Comparison of ENCODE assay signal across 15 cellular contexts in genomic region chr5:78601622-78602314, GRCh38. TPM values are rescaled to one million over a fixed set of nuclear protein-coding genes. Genes with fewer than 3 reads are reported as not detected.
A peak's percentile ranks its signal among the peaks of the same experiment; 100 is the strongest.
DNase-seq lines count a peak whose midpoint lies in the region; ATAC-seq and TF ChIP-seq lines count a peak whose summit lies in the region.
"Had no signal": no experiment of that assay in that cellular context is flagged by ENCODE, and none has a peak within 500 bp of the region (broad histone marks: within the 10 kb centered on the region; RNA-seq: fewer than 3 reads in every experiment).

No MANE protein-coding gene starts in this region.

- no peak for TF ChIP-seq CTCF in GM23338 (conservative IDR thresholded peaks at IDR 0.05; ENCODE audit: low read depth in 2 of 2)

- peaks cover 32% of the 10 kb centered on the region for H3K4me1 Mint-ChIP-seq in GM23338
- H3K4me1 Mint-ChIP-seq: activated naive CD8-positive, alpha-beta T cell treated with anti-CD3 and anti-CD28 coated beads, Interleukin-2, amount 50 U/mL, for 24 hours had no signal

- H3K36me3 ChIP-seq in GM23338 (ENCODE audit: insufficient read depth) (0 out of 2 replicates have a peak, but pooled peaks cover 3% of the 10 kb centered on the region), skeletal muscle satellite cell (ENCODE audit: insufficient read depth, low read length) (no peaks in the 10 kb centered on the region), H7 (replicated peaks; ENCODE audit: control insufficient read depth, insufficient read depth, low read length) (no peaks in the 10 kb centered on the region)
- H3K36me3 ChIP-seq: lower lobe of right lung had no signal

- no peak overlapping the region for H3K27ac Mint-ChIP-seq in GM23338
- H3K27ac Mint-ChIP-seq: activated naive CD8-positive, alpha-beta T cell treated with anti-CD3 and anti-CD28 coated beads, Interleukin-2, amount 50 U/mL, for 24 hours had no signal

- H3F3A ChIP-seq in GM23338 (replicated peaks; ENCODE audit: low read depth) = no peaks in the 10 kb centered on the region

- H3K27me3 ChIP-seq in GM23338 (ENCODE audit: insufficient read depth) (no peaks in the 10 kb centered on the region), skeletal muscle satellite cell (ENCODE audit: control insufficient read depth, insufficient read depth, low read length) (no peaks in the 10 kb centered on the region), H7 (ENCODE audit: control insufficient read depth, insufficient read depth, low read length) (no peaks in the 10 kb centered on the region)
- H3K27me3 ChIP-seq: dorsolateral prefrontal cortex had no signal

- H3K9me3 ChIP-seq in skeletal muscle satellite cell (replicated peaks; ENCODE audit: low read length) = no peaks in the 10 kb centered on the region
- H3K9me3 ChIP-seq: lower lobe of right lung had no signal

- 0 out of 2 replicates have a peak, but pooled peaks cover 3% of the 10 kb centered on the region for H3K9me2 ChIP-seq in GM23338 (ENCODE audit: insufficient read depth)

- no peak overlapping the region for H2AFZ ChIP-seq in GM23338

- no peak overlapping the region for H3K4me2 ChIP-seq in GM23338
- peak overlapping the region; percentile 43 for H3K4me2 ChIP-seq in skeletal muscle satellite cell (ENCODE audit: low read length)

- peak overlapping the region; percentile 53; the same call in 1 of the 2 replicates for H3K27ac ChIP-seq in GM23338 (ENCODE audit: low read depth)
- H3K27ac ChIP-seq: dorsolateral prefrontal cortex, lower lobe of right lung had no signal

- ATAC-seq in GM23338 (no peak), SK-N-SH treated with all-trans-retinoic acid at 6 μM for 48 hours (peak; percentile 54), left colon (peak; percentile 80), GM21360 (IDR thresholded peaks at IDR 0.05; ENCODE audit: unreplicated experiment) (no peak), GM18858 (IDR thresholded peaks at IDR 0.05; ENCODE audit: unreplicated experiment) (no peak)
- ATAC-seq: activated naive CD8-positive, alpha-beta T cell treated with anti-CD3 and anti-CD28 coated beads, Interleukin-2, amount 50 U/mL, for 24 hours; lower lobe of right lung had no signal

- intact Hi-C loops in left colon (cut with DNase I, micrococcal nuclease) = no loop called here

- H3K27me3 Mint-ChIP-seq in GM23338 (ENCODE audit: insufficient read depth, low read depth, poor library complexity) = no peaks in the 10 kb centered on the region
- H3K27me3 Mint-ChIP-seq: activated naive CD8-positive, alpha-beta T cell treated with anti-CD3 and anti-CD28 coated beads, Interleukin-2, amount 50 U/mL, for 24 hours had no signal

- peaks cover 75% of the 10 kb centered on the region for H3K79me2 ChIP-seq in GM23338 (replicated peaks; ENCODE audit: insufficient read depth)

- H3K9me3 Mint-ChIP-seq in GM23338 = no peaks in the 10 kb centered on the region
- H3K9me3 Mint-ChIP-seq: activated naive CD8-positive, alpha-beta T cell treated with anti-CD3 and anti-CD28 coated beads, Interleukin-2, amount 50 U/mL, for 24 hours had no signal

- peak overlapping the region; percentile 68 for H3K9ac ChIP-seq in skeletal muscle satellite cell (ENCODE audit: low read depth, low read length)

- H3K4me3 ChIP-seq in GM23338 (no peak overlapping the region), skeletal muscle satellite cell (ENCODE audit: low read length) (peak overlapping the region; percentile 23), H7 (ENCODE audit: insufficient read depth, low read depth, low read length) (no peak overlapping the region)
- H3K4me3 ChIP-seq: dorsolateral prefrontal cortex, lower lobe of right lung had no signal

- DNase-seq in GM23338 (ENCODE audit: low spot score) (no peak), left colon (no peak), H7 (no peak)
- DNase-seq: activated CD8-positive, alpha-beta memory T cell treated with anti-CD3 and anti-CD28 coated beads, Interleukin-2, amount 50 U/mL, for 4 hours; activated naive CD8-positive, alpha-beta T cell treated with anti-CD3 and anti-CD28 coated beads, Interleukin-2, amount 50 U/mL, for 24 hours; dorsolateral prefrontal cortex; lower lobe of right lung; NCI-H1436 treated with DMSO at 0.1 percent for 48 hours; NCI-H526; Right ventricle myocardium superior; substantia nigra had no signal

- H3K4me1 ChIP-seq in GM23338 (ENCODE audit: insufficient read depth) (peaks cover 16% of the 10 kb centered on the region), skeletal muscle satellite cell (ENCODE audit: control insufficient read depth, insufficient read depth, low read length) (peaks cover 64% of the 10 kb centered on the region)
- H3K4me1 ChIP-seq: lower lobe of right lung had no signal

- peaks cover 26% of the 10 kb centered on the region for H3K36me3 Mint-ChIP-seq in GM23338 (ENCODE audit: low read depth)

- 0 out of 2 replicates have a peak, but pooled peaks cover 6% of the 10 kb centered on the region for H4K20me1 ChIP-seq in GM23338 (replicated peaks; ENCODE audit: insufficient read depth)

- H3K4me3 Mint-ChIP-seq in GM23338 = no peak overlapping the region
- H3K4me3 Mint-ChIP-seq: activated naive CD8-positive, alpha-beta T cell treated with anti-CD3 and anti-CD28 coated beads, Interleukin-2, amount 50 U/mL, for 24 hours had no signal

TF ChIP-seq in SK-N-SH treated with all-trans-retinoic acid at 6 μM for 48 hours, 23 proteins besides CTCF, POLR2A, EP300 and RAD21:
- TF ChIP-seq SNAI2 (CRISPR knock-in tag; IDR thresholded peaks at IDR 0.05) = no peak
- TF ChIP-seq CSRNP3 (CRISPR knock-in tag; IDR thresholded peaks at IDR 0.05) = no peak
- TF ChIP-seq RARB (CRISPR knock-in tag; IDR thresholded peaks at IDR 0.05) = no peak

RNA-seq across cellular contexts. Expression of gene LHFPL2, which starts 46.8 kb away (rescaled TPM):
- total RNA-seq in GM23338 (2014; rRNA removed; shearing (Covaris generic)) = 49.4 and 50.8 TPM in 2 replicates
- polyA plus RNA-seq in GM23338 (2016; fragmentation: Nextera tagmentation; extraction: Ambion mirVana) = 8.8 and 10.6 TPM in 2 replicates
- total RNA-seq in left colon = 10 to 100 TPM; 46.5 to 59.1 TPM
- total RNA-seq in skeletal muscle satellite cell (2012; rRNA removed) = 36.0 and 46.9 TPM in 2 replicates
- 28.7 and 33.1 TPM in 2 replicates for total RNA-seq in H7 (2014; rRNA removed; shearing (Covaris generic))

Comparison
In these comparisons a context has a peak if more than half of its experiments do, and no peak if none do; other contexts are left out.
1. ATAC-seq: peak in SK-N-SH treated with all-trans-retinoic acid at 6 μM for 48 hours (single experiment) and left colon (single experiment); none in GM23338 (single experiment), GM21360 (single experiment) and GM18858 (single experiment).